Comparison of ENCODE assay signal across 8 cellular contexts in genomic region chr1:200409203-200409760, GRCh38. TPM values are rescaled to one million over a fixed set of nuclear protein-coding genes. Genes with fewer than 3 reads are reported as not detected.
DNase-seq lines count a peak whose midpoint lies in the region; ATAC-seq and TF ChIP-seq lines count a peak whose summit lies in the region.

No MANE protein-coding gene starts in this region.

- POLR2A ChIA-PET in AG04450 (lab: Yijun Ruan, JAX) = interaction anchor here (0.6 to 1.1 kb wide), 2 partner anchors 13 to 45 kb away, joined by 4 to 5 read pairs; no protein-coding TSS in a partner anchor

- H3K4me1 Mint-ChIP-seq in natural killer cell = peaks cover 55 to 57% of the 10 kb centered on the region in 2 donors

- H3K27me3 Mint-ChIP-seq in natural killer cell (ENCODE audit: low read depth in 2 of 2) = peaks cover 14 to 16% of the 10 kb centered on the region in 2 donors

- no peaks in the 10 kb centered on the region for H3K9me3 Mint-ChIP-seq in natural killer cell

- no peaks in the 10 kb centered on the region for H3K27me3 ChIP-seq in AG04450 (ENCODE audit: control insufficient read depth, insufficient read depth, low read length)
- H3K27me3 ChIP-seq in stomach smooth muscle (ENCODE audit: control insufficient read depth in 1 of 2, insufficient read depth in 2 of 2, low read length in 2 of 2) = no peaks in the 10 kb centered on the region

- H3K27ac ChIP-seq in AG04450 (ENCODE audit: low read depth, low read length) (peak overlapping the region; percentile 69), epithelial cell of prostate (peak overlapping the region; percentile 72), stomach smooth muscle (ENCODE audit: low read length) (peak overlapping the region; percentile 31)

- no peaks in the 10 kb centered on the region; the same call in 1 of the 2 replicates for H3K9me3 ChIP-seq in AG04450 (ENCODE audit: control insufficient read depth, insufficient read depth, low read length)
- H3K9me3 ChIP-seq in stomach smooth muscle (ENCODE audit: control insufficient read depth in 2 of 2, low read length in 2 of 2) = no peaks in the 10 kb centered on the region

- intact Hi-C loops in natural killer cell (cut with micrococcal nuclease) = no loop called here

- H3K4me3 ChIP-seq in AG04450 (ENCODE audit: low read depth, low read length) (peak overlapping the region; percentile 84), stomach smooth muscle (ENCODE audit: low read length in 2 of 2) (peak overlapping the region; percentile 69 to 88)

- peaks cover 0 to 12% of the 10 kb centered on the region in 2 donors for H3K36me3 ChIP-seq in stomach smooth muscle (ENCODE audit: control insufficient read depth in 2 of 2, insufficient read depth in 2 of 2, low read length in 2 of 2)

- ATAC-seq in GM19035 (IDR thresholded peaks at IDR 0.05; ENCODE audit: unreplicated experiment) (peak; percentile 39), HG03354 (IDR thresholded peaks at IDR 0.05; ENCODE audit: poor library complexity, severe bottlenecking, unreplicated experiment) (peak; percentile 42), natural killer cell (peak; percentile 39 to 45 (median 43))

- TF ChIP-seq CTCF in AG04450 (IDR thresholded peaks at IDR 0.05; ENCODE audit: low read depth, low read length) = 0 out of 2 replicates have a peak, but pooled peaks have one; percentile 23
- TF ChIP-seq CTCF in natural killer cell (IDR thresholded peaks at IDR 0.05) = no peak

- CTCF ChIA-PET in AG04450 (lab: Charles Lee) = no interaction called here

- H3K27ac Mint-ChIP-seq in natural killer cell = peak overlapping the region; percentile 92 to 98

- H3K36me3 Mint-ChIP-seq in natural killer cell = peaks cover 9% of the 10 kb centered on the region

- DNase-seq in AG04450 (ENCODE audit: low read depth, low spot score) = no peak
- DNase-seq in activated CD4-positive, alpha-beta T cell treated with anti-CD3 and anti-CD28 coated beads, Interleukin-2, amount 50 U/mL, for 4 hours = peak; percentile 16 to 29
- DNase-seq in epithelial cell of prostate (ENCODE audit: low read depth, low spot score) = no peak
- no peak for DNase-seq in natural killer cell
- no peak for DNase-seq in D341Med (ENCODE audit: low spot score)

- H3K4me3 Mint-ChIP-seq in natural killer cell = peak overlapping the region; percentile 99

- H3K9ac ChIP-seq in stomach smooth muscle (ENCODE audit: low read length in 2 of 2) = peak overlapping the region; percentile 81 to 89

- H3K4me1 ChIP-seq in stomach smooth muscle (ENCODE audit: control insufficient read depth, insufficient read depth, low read length) = peaks cover 19% of the 10 kb centered on the region

RNA-seq across cellular contexts. Expression of gene ZNF281, which starts 0.6 kb away (rescaled TPM):
- 14.9 and 17.7 TPM in 2 replicates for polyA plus RNA-seq in AG04450 (2011; rRNA removed)
- polyA minus RNA-seq in AG04450 (2011; rRNA and poly(A)+ RNA removed) = 23.0 and 24.6 TPM in 2 replicates
- total RNA-seq in natural killer cell = 10 to 100 TPM; 25.6 to 35.4 (median 33.8) TPM

Comparison
In these comparisons a context has a peak if more than half of its experiments do, and no peak if none do; other contexts are left out.
1. DNase-seq: peak in activated CD4-positive, alpha-beta T cell treated with anti-CD3 and anti-CD28 coated beads, Interleukin-2, amount 50 U/mL, for 4 hours (2 of 2); none in AG04450 (single experiment), epithelial cell of prostate (single experiment), natural killer cell (single experiment) and D341Med (single experiment).
2. Peak in every context shown above with its lines, with median percentiles within 50 percentile points of each other: H3K27ac ChIP-seq and ATAC-seq.